ENCODE assay signal across 11 cellular contexts in the genomic region with DNA sequence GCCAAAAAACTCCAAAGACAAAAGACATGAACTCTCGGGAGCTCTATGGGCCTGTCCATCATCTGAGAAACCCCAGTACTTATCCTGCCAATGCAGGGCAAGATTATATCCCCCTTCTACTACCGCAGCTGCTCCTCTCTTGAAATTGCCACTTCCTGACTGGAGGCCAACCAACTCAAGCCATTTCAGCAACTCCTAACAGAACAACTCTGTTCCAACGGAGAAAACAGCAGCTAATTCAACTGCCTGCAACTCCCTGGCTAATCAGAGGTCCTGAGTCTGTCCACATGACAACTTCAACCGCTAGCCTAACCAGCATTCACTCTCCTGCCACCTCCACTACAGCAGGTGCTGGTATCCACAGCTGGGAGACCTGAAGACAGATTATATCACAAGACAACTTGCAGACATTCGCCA. TPM values are rescaled to one million over a fixed set of nuclear protein-coding genes. Genes with fewer than 3 reads are reported as not detected.
DNase-seq lines count a peak whose midpoint lies in the region; ATAC-seq, FAIRE-seq and TF ChIP-seq lines count a peak whose summit lies in the region.
"Had no signal": no experiment of that assay in that cellular context is flagged by ENCODE, and none has a peak within 500 bp of the region (broad histone marks: within the 10 kb centered on the region; RNA-seq: fewer than 3 reads in every experiment).

No MANE protein-coding gene starts in this region.

- TF ChIP-seq CTCF in brain (conservative IDR thresholded peaks at IDR 0.05) (no peak), pancreas (IDR thresholded peaks at IDR 0.05) (no peak), tibial artery (IDR thresholded peaks at IDR 0.05) (no peak)

- H3K4me1 ChIP-seq in pancreas (peaks cover 0 to 26% (median 12%) of the 10 kb centered on the region in 3 donors), tibial artery (peaks cover 0 to 7% (median 0%) of the 10 kb centered on the region in 4 donors)
- H3K4me1 ChIP-seq: parathyroid adenoma had no signal

- H3K36me3 ChIP-seq in pancreas (no peaks in the 10 kb centered on the region), tibial artery (no peaks in the 10 kb centered on the region)

- peak; percentile 80 for DNase-seq in Jurkat, Clone E6-1 (ENCODE audit: low read depth, low spot score)
- peak in 1 of 6 donors; percentile 14 for DNase-seq in pancreas
- DNase-seq in tibial artery, result no peak
- DNase-seq in GM19238 (ENCODE audit: insufficient read length, low spot score), result no peak
- no peak for DNase-seq in activated CD8-positive, alpha-beta memory T cell treated with anti-CD3 and anti-CD28 coated beads, Interleukin-2, amount 50 U/mL, for 48 hours
- DNase-seq: NCI-H2107 had no signal

- intact Hi-C loops in pancreas (cut with DNase I), result loop anchor here in 1 of 3 donors (10.0 kb wide), 1 partner anchor 301 kb away; no protein-coding TSS in a partner anchor
- intact Hi-C loops in tibial artery (cut with DNase I; ENCODE audit: low total_unique reads), result loop anchor here (10.0 kb wide), 1 partner anchor 301 kb away; no protein-coding TSS in a partner anchor

- H3K9me3 ChIP-seq in pancreas, result no peaks in the 10 kb centered on the region
- H3K9me3 ChIP-seq in tibial artery, result peaks cover 0 to 4% (median 3%) of the 10 kb centered on the region in 3 donors

- peaks cover 34 to 77% (median 62%) of the 10 kb centered on the region in 5 experiments for H3K9me3 Mint-ChIP-seq in brain

- H3K36me3 Mint-ChIP-seq in brain, result peaks cover 70% of the 10 kb centered on the region

- H3K4me3 Mint-ChIP-seq in brain, result peak overlapping the region in 3 of 5 experiments; percentile 45 to 74 (median 54)
- H3K4me3 Mint-ChIP-seq: T-helper 1 cell treated with Interleukin-12 subunit alpha and Interleukin-12 subunit beta and Interleukin-4 antibody, amounts not matched to agents 30 μg/mL and 1 μg/mL, for 36 hours had no signal

- H3K27me3 ChIP-seq in pancreas, result no peaks in the 10 kb centered on the region
- H3K27me3 ChIP-seq in tibial artery, result no peaks in the 10 kb centered on the region

- peak overlapping the region in 1 of 4 donors; percentile 5 for H3K27ac ChIP-seq in pancreas
- H3K27ac ChIP-seq in tibial artery, result no peak overlapping the region
- H3K27ac ChIP-seq: parathyroid adenoma had no signal

- peak; percentile 68 for ATAC-seq in GM19395 (IDR thresholded peaks at IDR 0.05; ENCODE audit: unreplicated experiment)
- ATAC-seq in pancreas, result peak; percentile 46 to 79 (median 66)
- no peak for ATAC-seq in GM21526 (IDR thresholded peaks at IDR 0.05; ENCODE audit: low FRiP score, unreplicated experiment)

- no peak for FAIRE-seq in pancreas (lab: Jason Lieb, UNC)

- 25 to 30% methylated on average over 5 of the region's 5 CpGs for WGBS in pancreas, 2 donors

- H3K4me3 ChIP-seq in Jurkat, Clone E6-1 (ENCODE audit: low read length), result peak overlapping the region; percentile 22
- H3K4me3 ChIP-seq in pancreas, result no peak overlapping the region
- H3K4me3 ChIP-seq in tibial artery, result no peak overlapping the region

- H3K4me1 Mint-ChIP-seq in brain, result peaks cover 36% of the 10 kb centered on the region

- no peaks in the 10 kb centered on the region for H3K27me3 Mint-ChIP-seq in brain

- peak overlapping the region; percentile 58 to 95 (median 82) for H3K27ac Mint-ChIP-seq in brain
- H3K27ac Mint-ChIP-seq: T-helper 1 cell treated with Interleukin-12 subunit alpha and Interleukin-12 subunit beta and Interleukin-4 antibody, amounts not matched to agents 30 μg/mL and 1 μg/mL, for 36 hours had no signal

RNA-seq across cellular contexts. Expression of gene CEP83, which starts 24.1 kb away (rescaled TPM):
- polyA plus RNA-seq in Jurkat, Clone E6-1 (2012; ENCODE audit: insufficient read depth, insufficient read length), result 18.8 TPM
- polyA plus RNA-seq in brain (ENCODE audit: insufficient read depth, low read depth, low replicate concordance) (1.5 TPM), pancreas (10 to 100 TPM in 1 of 2 donors, 1 to 10 TPM in 1; 8.6 to 14.5 TPM)
- 10 to 100 TPM in 1 of 6 donors, 1 to 10 TPM in 5; 7.0 to 10.1 (median 8.4) TPM for total RNA-seq in pancreas
